In the genomic region with DNA sequence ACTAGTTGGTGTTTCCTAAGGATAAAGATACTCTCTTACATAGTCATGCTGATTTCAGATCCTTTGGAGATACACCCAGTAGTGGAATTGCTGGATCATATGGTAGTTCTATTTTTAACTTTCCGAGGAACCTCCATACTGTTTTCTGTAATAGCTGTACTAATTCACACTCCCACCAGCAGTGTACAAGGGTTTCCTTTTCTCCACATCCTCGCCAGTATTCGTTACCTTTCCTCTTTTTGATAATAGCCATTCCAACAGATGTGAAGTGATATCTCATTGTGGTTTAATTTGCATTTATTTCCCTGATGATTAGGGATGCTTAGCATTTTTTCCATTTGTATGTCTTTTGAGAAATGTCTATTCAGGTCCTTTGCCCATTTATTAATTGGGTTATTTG, we compare ENCODE assay signal across 16 cellular contexts.
"Had no signal": no experiment of that assay in that cellular context is flagged by ENCODE, and none has a peak within 500 bp of the region (broad histone marks: within the 10 kb centered on the region; RNA-seq: fewer than 3 reads in every experiment).

No MANE protein-coding gene starts in this region.

- H3K27me3 ChIP-seq: body of pancreas, esophagus muscularis mucosa, right lobe of liver, suprapubic skin had no signal

- H3K27me3 Mint-ChIP-seq: activated naive CD4-positive, alpha-beta T cell treated with anti-CD3 and anti-CD28 coated beads, Interleukin-2, amount 10 ng/mL, durations not matched to agents 7 days and 5 days; stimulated activated naive CD8-positive, alpha-beta T cell treated with anti-CD3 and anti-CD28 coated beads, Interleukin-15, Interleukin-2, amounts not matched to agents 100 ng/mL and 50 ng/mL, for 24 hours had no signal

- H3K9me3 ChIP-seq: body of pancreas, esophagus muscularis mucosa, right lobe of liver, suprapubic skin had no signal

- ATAC-seq: body of pancreas, left ventricle myocardium superior, right lobe of liver had no signal

- H3K4me3 Mint-ChIP-seq: activated naive CD4-positive, alpha-beta T cell treated with anti-CD3 and anti-CD28 coated beads, Interleukin-2, amount 10 ng/mL, durations not matched to agents 7 days and 5 days; nephron progenitor cell; stimulated activated naive CD8-positive, alpha-beta T cell treated with anti-CD3 and anti-CD28 coated beads, Interleukin-15, Interleukin-2, amounts not matched to agents 100 ng/mL and 50 ng/mL, for 24 hours had no signal

- H3K27ac Mint-ChIP-seq: activated naive CD4-positive, alpha-beta T cell treated with anti-CD3 and anti-CD28 coated beads, Interleukin-2, amount 10 ng/mL, durations not matched to agents 7 days and 5 days; nephron progenitor cell; stimulated activated naive CD8-positive, alpha-beta T cell treated with anti-CD3 and anti-CD28 coated beads, Interleukin-15, Interleukin-2, amounts not matched to agents 100 ng/mL and 50 ng/mL, for 24 hours had no signal

- H3K4me3 ChIP-seq: body of pancreas, coronary artery, esophagus muscularis mucosa, right lobe of liver, suprapubic skin had no signal

- DNase-seq: activated CD4-positive, CD25-positive, alpha-beta regulatory T cell; activated naive CD4-positive, alpha-beta T cell treated with anti-CD3 and anti-CD28 coated beads, Interleukin-2, amount 10 ng/mL, durations not matched to agents 7 days and 5 days; activated T-cell treated with anti-CD3 and anti-CD28 coated beads, Interleukin-2, amount 50 U/mL, for 1 hour; body of pancreas; caudate nucleus; effector CD4-positive, alpha-beta T cell; foreskin fibroblast; kidney glomerular epithelial cell; left ventricle myocardium superior; mesendoderm; nephron progenitor cell; right lobe of liver had no signal

- H3K9me3 Mint-ChIP-seq: activated naive CD4-positive, alpha-beta T cell treated with anti-CD3 and anti-CD28 coated beads, Interleukin-2, amount 10 ng/mL, durations not matched to agents 7 days and 5 days; nephron progenitor cell; stimulated activated naive CD8-positive, alpha-beta T cell treated with anti-CD3 and anti-CD28 coated beads, Interleukin-15, Interleukin-2, amounts not matched to agents 100 ng/mL and 50 ng/mL, for 24 hours had no signal

- H3K4me1 ChIP-seq: body of pancreas, suprapubic skin had no signal

- H3K27ac ChIP-seq: body of pancreas, coronary artery, esophagus muscularis mucosa, right lobe of liver, suprapubic skin had no signal
